In the genomic region with DNA sequence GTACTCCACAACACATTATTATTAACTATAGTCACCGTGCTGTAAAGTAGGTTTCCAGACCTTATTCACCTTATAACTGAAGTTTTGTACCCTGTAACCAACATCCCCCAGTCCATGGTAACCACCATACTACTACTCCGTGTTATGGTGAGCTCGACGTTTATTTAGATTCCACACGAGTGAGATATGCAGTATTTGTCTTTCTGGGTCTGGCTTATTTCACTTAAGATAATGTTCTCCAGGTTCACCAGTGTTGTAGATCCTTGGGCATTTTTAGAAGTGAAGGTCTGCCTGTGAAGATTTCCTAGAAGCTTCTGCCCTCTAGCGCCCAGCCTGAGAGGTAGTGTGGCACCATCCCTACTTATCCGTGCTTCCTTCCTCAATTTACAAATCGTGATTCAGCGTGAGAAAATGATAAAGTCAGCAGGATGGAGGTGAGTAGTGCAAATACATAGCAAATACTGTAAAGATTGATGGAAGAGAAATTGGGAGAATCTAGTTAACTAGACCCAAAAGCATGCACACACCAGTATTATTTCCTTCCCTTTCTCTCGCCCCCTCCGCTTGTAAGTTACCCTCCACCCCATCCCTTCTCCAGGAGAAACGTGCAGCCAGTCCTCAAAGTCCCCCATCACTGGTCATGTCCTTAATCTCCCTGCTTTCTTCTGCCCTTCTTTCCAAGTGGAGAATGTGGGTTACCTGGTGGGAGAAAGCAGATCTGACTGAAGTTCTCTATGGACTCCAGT, we compare ENCODE assay signal across 8 cellular contexts. TPM values are rescaled to one million over a fixed set of nuclear protein-coding genes. Genes with fewer than 3 reads are reported as not detected.
DNase-seq lines count a peak whose midpoint lies in the region; ATAC-seq and TF ChIP-seq lines count a peak whose summit lies in the region.

No MANE protein-coding gene starts in this region.

- peaks cover 4% of the 10 kb centered on the region for H3K9me3 Mint-ChIP-seq in nephron progenitor cell

- H3K27ac ChIP-seq in C4-2B (no peak overlapping the region), esophagus squamous epithelium (no peak overlapping the region), aorta (ENCODE audit: low read depth in 1 of 2, low read length in 2 of 2) (no peak overlapping the region)

- intact Hi-C loops in esophagus squamous epithelium (cut with DNase I) (no loop called here), aorta (cut with DNase I) (loop anchor here in 1 of 2 donors (5.0 kb wide), 1 partner anchor 233 kb away; no protein-coding TSS in a partner anchor)

- DNase-seq in NCI-H2029 (lab: John Stamatoyannopoulos, UW) (peak; percentile 12), esophagus squamous epithelium (lab: John Stamatoyannopoulos, UW) (no peak), nephron progenitor cell (peak; percentile 34), aorta (peak in 1 of 2 donors; percentile 59)

- H3K4me3 Mint-ChIP-seq in nephron progenitor cell, result no peak overlapping the region

- H3K27me3 ChIP-seq in esophagus squamous epithelium (no peaks in the 10 kb centered on the region), aorta (ENCODE audit: control insufficient read depth in 1 of 2, insufficient read depth in 2 of 2, low read length in 1 of 2) (no peaks in the 10 kb centered on the region)

- TF ChIP-seq POLR2A in esophagus squamous epithelium (IDR thresholded peaks at IDR 0.05), result no peak

- no peaks in the 10 kb centered on the region for H3K36me3 Mint-ChIP-seq in nephron progenitor cell (ENCODE audit: low read depth)

- H3K9me3 ChIP-seq in esophagus squamous epithelium (no peaks in the 10 kb centered on the region), aorta (ENCODE audit: control insufficient read depth, low read length) (no peaks in the 10 kb centered on the region)

- H3K4me3 ChIP-seq in WI38 (ENCODE audit: low read depth, low read length), result no peak overlapping the region
- no peak overlapping the region for H3K4me3 ChIP-seq in esophagus squamous epithelium
- H3K4me3 ChIP-seq in aorta (ENCODE audit: low read length in 2 of 2), result no peak overlapping the region

- H3K27me3 Mint-ChIP-seq in nephron progenitor cell (ENCODE audit: low read depth, poor library complexity), result peaks cover 3% of the 10 kb centered on the region

- no peak overlapping the region for H3K27ac Mint-ChIP-seq in nephron progenitor cell

- H3K36me3 ChIP-seq in esophagus squamous epithelium, result no peaks in the 10 kb centered on the region
- no peaks in the 10 kb centered on the region for H3K36me3 ChIP-seq in aorta (ENCODE audit: control insufficient read depth in 1 of 2, insufficient read depth in 2 of 2, low read length in 1 of 2)

- ATAC-seq in GM19372 (IDR thresholded peaks at IDR 0.05; ENCODE audit: low read depth, unreplicated experiment), result peak; percentile 56
- ATAC-seq in aorta (ENCODE audit: low FRiP score), result peak; percentile 76
- no peak for ATAC-seq in GM19452 (IDR thresholded peaks at IDR 0.05; ENCODE audit: unreplicated experiment)

- 18 to 21% methylated on average over 12 of the region's 12 CpGs for WGBS in esophagus squamous epithelium, 2 donors
- WGBS in aorta, 2 donors, result 18% methylated on average over 12 of the region's 12 CpGs

- peaks cover 2% of the 10 kb centered on the region for H3K4me1 Mint-ChIP-seq in nephron progenitor cell

- H3K4me1 ChIP-seq in esophagus squamous epithelium (peaks cover 0 to 6% (median 0%) of the 10 kb centered on the region in 3 donors), aorta (ENCODE audit: control insufficient read depth in 1 of 2, insufficient read depth in 2 of 2, low read length in 2 of 2) (no peaks in the 10 kb centered on the region)

- TF ChIP-seq CTCF in C4-2B (conservative IDR thresholded peaks at IDR 0.05), result peak; percentile 91
- peak; percentile 81 for TF ChIP-seq CTCF in WI38 (IDR thresholded peaks at IDR 0.05; ENCODE audit: low read depth, low read length)
- peak; percentile 35 to 78 (median 60) for TF ChIP-seq CTCF in esophagus squamous epithelium (IDR thresholded peaks at IDR 0.05)
- TF ChIP-seq CTCF in nephron progenitor cell (IDR thresholded peaks at IDR 0.05), result peak; percentile 56

RNA-seq across cellular contexts. Expression of gene DISC1, which starts 36.0 kb away (rescaled TPM):
- total RNA-seq in esophagus squamous epithelium (10 to 100 TPM in 1 of 4 donors, 1 to 10 TPM in 3; 3.3 to 11.4 (median 4.2) TPM), aorta (10 to 100 TPM; 10.9 to 31.7 TPM)
- 1 to 10 TPM in 1 of 2 donors, under 1 TPM in 1; 0.64 to 1.0 TPM for polyA plus RNA-seq in aorta
